8 cellular contexts compared by ENCODE assay signal in genomic region chr7:92589056-92589455, GRCh38. TPM values are rescaled to one million over a fixed set of nuclear protein-coding genes. Genes with fewer than 3 reads are reported as not detected.
DNase-seq lines count a peak whose midpoint lies in the region; ATAC-seq and TF ChIP-seq lines count a peak whose summit lies in the region.

No MANE protein-coding gene starts in this region.

- peaks cover 55% of the 10 kb centered on the region for H4K20me1 ChIP-seq in Loucy (ENCODE audit: insufficient read depth, low read length, poor library complexity, severe bottlenecking)

- H3K9me2 ChIP-seq in Loucy (replicated peaks; ENCODE audit: low read depth, low read length), result no peaks in the 10 kb centered on the region

- H3K4me1 ChIP-seq in Loucy (ENCODE audit: insufficient read depth, low read length, poor library complexity, severe bottlenecking), result peaks cover 54% of the 10 kb centered on the region
- H3K4me1 ChIP-seq in colonic mucosa, result no peaks in the 10 kb centered on the region

- H2AFZ ChIP-seq in Loucy (ENCODE audit: low read length), result no peak overlapping the region

- peak overlapping the region; percentile 90 to 99 (median 97) for H3K27ac Mint-ChIP-seq in naive thymus-derived CD8-positive, alpha-beta T cell

- H3K9ac ChIP-seq in Loucy (ENCODE audit: low read depth, low read length, poor library complexity, severe bottlenecking) (peak overlapping the region; percentile 92), colonic mucosa (ENCODE audit: low read depth in 2 of 2, low read length in 2 of 2) (peak overlapping the region; percentile 90 to 97)

- no peaks in the 10 kb centered on the region for H3K36me3 ChIP-seq in Loucy (ENCODE audit: insufficient read depth, low read length)
- no peaks in the 10 kb centered on the region for H3K36me3 ChIP-seq in colonic mucosa

- no peak overlapping the region for H3K27ac ChIP-seq in colonic mucosa

- H3K9me3 Mint-ChIP-seq in naive thymus-derived CD8-positive, alpha-beta T cell, result peaks cover 0 to 3% (median 0%) of the 10 kb centered on the region in 9 donors

- peak overlapping the region; percentile 98 for H3K4me2 ChIP-seq in Loucy (ENCODE audit: low read depth, low read length, poor library complexity, severe bottlenecking)

- H3K36me3 Mint-ChIP-seq in naive thymus-derived CD8-positive, alpha-beta T cell, result peaks cover 0 to 11% (median 4%) of the 10 kb centered on the region in 3 donors

- no peaks in the 10 kb centered on the region for H3K27me3 ChIP-seq in Loucy (ENCODE audit: insufficient read depth, low read length, poor library complexity, severe bottlenecking)
- no peaks in the 10 kb centered on the region for H3K27me3 ChIP-seq in colonic mucosa

- H3K4me1 Mint-ChIP-seq in naive thymus-derived CD8-positive, alpha-beta T cell, result peaks cover 28 to 60% (median 54%) of the 10 kb centered on the region in 4 donors

- no peaks in the 10 kb centered on the region for H3K9me3 ChIP-seq in Loucy (ENCODE audit: insufficient read depth, low read depth, low read length)
- H3K9me3 ChIP-seq in colonic mucosa, result no peaks in the 10 kb centered on the region

- peak overlapping the region; percentile 85 to 99 (median 96) for H3K4me3 Mint-ChIP-seq in naive thymus-derived CD8-positive, alpha-beta T cell

- TF ChIP-seq CTCF in AG10803 (conservative IDR thresholded peaks at IDR 0.05; ENCODE audit: low read length) (no peak), Loucy (conservative IDR thresholded peaks at IDR 0.05; ENCODE audit: low read length) (no peak), colonic mucosa (IDR thresholded peaks at IDR 0.05) (no peak)

- intact Hi-C loops in colonic mucosa (cut with DNase I), result no loop called here

- H3K27me3 Mint-ChIP-seq in naive thymus-derived CD8-positive, alpha-beta T cell, result peaks cover 0 to 5% (median 0%) of the 10 kb centered on the region in 5 donors

- H3K4me3 ChIP-seq in AG10803 (ENCODE audit: low read length) (peak overlapping the region; percentile 74), Loucy (ENCODE audit: low read length, poor library complexity, severe bottlenecking) (peak overlapping the region; percentile 97), colonic mucosa (peak overlapping the region; percentile 86)

- POLR2A ChIA-PET in naive thymus-derived CD8-positive, alpha-beta T cell (lab: Charles Lee), result interaction anchor here (1.1 to 2.6 kb wide), 3 partner anchors 9 to 87 kb away, joined by 4 to 22 read pairs (median 4); partner anchors contain the start of genes PEX1 and RBM48

- ATAC-seq in naive thymus-derived CD8-positive, alpha-beta T cell, result no peak
- ATAC-seq in GM21737 (IDR thresholded peaks at IDR 0.05; ENCODE audit: unreplicated experiment) (no peak), GM18511 (IDR thresholded peaks at IDR 0.05; ENCODE audit: unreplicated experiment) (no peak)

- peaks cover 60% of the 10 kb centered on the region for H3K79me2 ChIP-seq in Loucy (ENCODE audit: insufficient read depth, low read length)

- DNase-seq in AG10803 (ENCODE audit: low read depth), result no peak
- no peak for DNase-seq in colonic mucosa
- no peak for DNase-seq in naive thymus-derived CD8-positive, alpha-beta T cell
- no peak for DNase-seq in amygdala (lab: John Stamatoyannopoulos, UW)
- no peak for DNase-seq in H4 (ENCODE audit: low spot score)

- H3F3A ChIP-seq in Loucy (ENCODE audit: low read depth), result no peaks in the 10 kb centered on the region

RNA-seq across cellular contexts. Expression of gene FAM133B, which starts 1.1 kb away (rescaled TPM):
- total RNA-seq in colonic mucosa, result 10 to 100 TPM; 17.2 to 18.2 TPM
- total RNA-seq in naive thymus-derived CD8-positive, alpha-beta T cell, result 10 to 100 TPM; 54.1 to 55.3 TPM
- polyA plus RNA-seq in naive thymus-derived CD8-positive, alpha-beta T cell, result 10 to 100 TPM; 17.6 to 28.2 (median 26.3) TPM
- total RNA-seq in H4 (2014; rRNA removed; shearing (Covaris generic)), result 18.9 and 23.9 TPM in 2 replicates
